ENCODE assay signal across 7 cellular contexts in genomic region chr5:95822408-95823240, GRCh38. TPM values are rescaled to one million over a fixed set of nuclear protein-coding genes. Genes with fewer than 3 reads are reported as not detected.
A peak's percentile ranks its signal among the peaks of the same experiment; 100 is the strongest.
DNase-seq lines count a peak whose midpoint lies in the region; ATAC-seq, FAIRE-seq and TF ChIP-seq lines count a peak whose summit lies in the region.

A gene with protein sequence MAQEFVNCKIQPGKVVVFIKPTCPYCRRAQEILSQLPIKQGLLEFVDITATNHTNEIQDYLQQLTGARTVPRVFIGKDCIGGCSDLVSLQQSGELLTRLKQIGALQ (minus strand): TSS chr5:95822726. CDS start chr5:95822662, 64 bp downstream.

- peaks cover 3% of the 10 kb centered on the region for H3K9me3 Mint-ChIP-seq in astrocyte (ENCODE audit: unreplicated experiment)

- peaks cover 3% of the 10 kb centered on the region for H3K36me3 Mint-ChIP-seq in astrocyte (ENCODE audit: low read depth, unreplicated experiment)

- H3K4me3 ChIP-seq in HUES48 (ENCODE audit: low read depth, low read length) (peak within 1 kb of the TSS; percentile 96), SK-N-MC (peak within 1 kb of the TSS; percentile 94), astrocyte (ENCODE audit: insufficient read depth, low read depth, low read length) (peak within 1 kb of the TSS; percentile 97)

- peaks cover 30% of the 10 kb centered on the region for H3K4me1 ChIP-seq in HUES48 (ENCODE audit: control insufficient read depth, insufficient read depth, low read length)
- H3K4me1 ChIP-seq in astrocyte (ENCODE audit: insufficient read depth, low read length), result peaks cover 41% of the 10 kb centered on the region

- peak within 1 kb of the TSS; percentile 91 for H3K27ac Mint-ChIP-seq in astrocyte (ENCODE audit: unreplicated experiment)

- H3K4me3 Mint-ChIP-seq in astrocyte (ENCODE audit: unreplicated experiment), result peak within 1 kb of the TSS; percentile 96

- DNase-seq in GDM1 (lab: John Stamatoyannopoulos, UW) (peak; percentile 31), SK-N-MC (ENCODE audit: low read depth, low spot score) (no peak), astrocyte (ENCODE audit: low read depth) (peak; percentile 92), left ventricle myocardium superior (peak; percentile 67), posterior cingulate gyrus (peak in 9 of 10 donors; percentile 47 to 94 (median 74))

- H3K27ac ChIP-seq in HUES48 (ENCODE audit: low read depth, low read length) (peak within 1 kb of the TSS; percentile 68), SK-N-MC (peak within 1 kb of the TSS; percentile 72), astrocyte (ENCODE audit: low read depth, low read length) (peak within 1 kb of the TSS; percentile 93)

- peaks cover 28% of the 10 kb centered on the region for H3K4me1 Mint-ChIP-seq in astrocyte (ENCODE audit: low read depth, unreplicated experiment)

- TF ChIP-seq CTCF in astrocyte (IDR thresholded peaks at IDR 0.05; ENCODE audit: insufficient read depth, low read depth, low read length), result no peak

- peak within 1 kb of the TSS; percentile 65; the same call in 1 of the 2 replicates for H3K9ac ChIP-seq in HUES48 (ENCODE audit: low read depth, low read length)
- peak within 1 kb of the TSS; percentile 54 for H3K9ac ChIP-seq in SK-N-MC (ENCODE audit: insufficient read length)
- H3K9ac ChIP-seq in astrocyte (ENCODE audit: low read length), result peak within 1 kb of the TSS; percentile 91

- no peaks in the 10 kb centered on the region for H3K27me3 ChIP-seq in HUES48 (ENCODE audit: control insufficient read depth, insufficient read depth, low read length)
- H3K27me3 ChIP-seq in astrocyte (ENCODE audit: insufficient read depth, low read length), result no peaks in the 10 kb centered on the region

- peaks cover 2% of the 10 kb centered on the region for H3K27me3 Mint-ChIP-seq in astrocyte (ENCODE audit: low read depth, unreplicated experiment)

- H3K9me3 ChIP-seq in HUES48 (ENCODE audit: control insufficient read depth, insufficient read depth, low read length) (no peaks in the 10 kb centered on the region), SK-N-MC (ENCODE audit: low read depth, low read length) (no peaks in the 10 kb centered on the region), astrocyte (ENCODE audit: insufficient read depth, low read depth, low read length) (no peaks in the 10 kb centered on the region)

- H4K20me1 ChIP-seq in astrocyte (ENCODE audit: insufficient read depth, low read length), result peaks cover 19% of the 10 kb centered on the region

- peak; percentile 13 for FAIRE-seq in astrocyte (lab: Jason Lieb, UNC)

- peak within 1 kb of the TSS; percentile 92 for H3K4me2 ChIP-seq in astrocyte (ENCODE audit: low read length)

- H3K79me2 ChIP-seq in astrocyte (ENCODE audit: insufficient read depth, low read length), result peaks cover 33% of the 10 kb centered on the region

- intact Hi-C loops in left ventricle myocardium superior (cut with micrococcal nuclease), result no loop called here
- intact Hi-C loops in posterior cingulate gyrus (cut with DNase I), result no loop called here

- H2AFZ ChIP-seq in astrocyte (ENCODE audit: low read depth, low read length), result peak within 1 kb of the TSS; percentile 83

- ATAC-seq in GM21515 (IDR thresholded peaks at IDR 0.05; ENCODE audit: unreplicated experiment) (peak; percentile 45), left ventricle myocardium superior (peak; percentile 80)

- H3K36me3 ChIP-seq in HUES48 (ENCODE audit: control insufficient read depth, insufficient read depth, low read length) (no peaks in the 10 kb centered on the region), SK-N-MC (ENCODE audit: insufficient read depth, low read length) (no peaks in the 10 kb centered on the region), astrocyte (ENCODE audit: insufficient read depth, low read length) (no peaks in the 10 kb centered on the region)

RNA-seq across cellular contexts. Expression of the gene that starts here (rescaled TPM):
- total RNA-seq in astrocyte (38.4 and 40.5 TPM in 2 replicates), left ventricle myocardium superior (106 TPM)
